Comparison of ENCODE assay signal across 1 cellular context in the genomic region with DNA sequence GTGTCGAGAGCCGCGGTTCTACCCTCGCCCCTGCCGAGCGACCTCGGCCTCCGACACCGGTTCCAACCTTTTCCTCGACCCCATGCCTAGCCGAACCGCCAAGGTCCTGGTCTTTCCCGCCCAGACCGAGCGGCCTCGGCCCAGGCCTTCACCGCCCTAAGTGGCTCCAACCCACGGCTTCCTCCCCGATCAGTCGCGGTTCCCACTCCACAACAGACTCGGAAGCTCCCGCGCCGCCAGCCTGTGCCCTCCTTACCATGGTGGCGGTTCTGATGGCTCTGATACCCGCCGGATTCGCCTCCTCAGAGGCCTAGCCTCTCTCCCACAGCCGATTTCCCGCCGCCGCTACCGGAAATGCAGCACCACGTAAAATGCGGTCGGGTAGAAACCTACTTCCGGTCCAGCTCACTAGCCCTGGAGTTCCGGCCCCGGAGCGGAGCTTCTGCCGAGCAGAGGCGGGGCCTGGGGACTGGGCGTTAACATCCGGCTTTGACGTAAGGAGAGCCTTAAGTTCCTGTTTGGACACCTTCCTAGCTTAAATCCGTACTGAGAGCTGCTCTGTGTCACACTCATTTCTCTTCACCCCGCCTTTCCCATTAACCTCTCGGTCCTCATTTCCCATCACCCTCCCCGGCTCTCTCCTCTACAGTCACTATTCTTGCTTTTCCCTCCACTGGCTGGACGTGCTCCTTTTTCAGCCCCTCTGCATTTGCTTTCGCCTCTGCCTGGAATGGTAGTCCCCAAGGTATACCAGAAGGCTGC.
TF ChIP-seq lines count a peak whose summit lies in the region.

A gene (minus strand): TSS at position 358 of the 762 bp plus-strand sequence. CDS start 99 bp downstream, at position 259.

TF ChIP-seq in HEK293, 187 proteins besides CTCF, POLR2A, EP300 and RAD21 (continued from another document and continues in another):
- TF ChIP-seq, protein P1, sequence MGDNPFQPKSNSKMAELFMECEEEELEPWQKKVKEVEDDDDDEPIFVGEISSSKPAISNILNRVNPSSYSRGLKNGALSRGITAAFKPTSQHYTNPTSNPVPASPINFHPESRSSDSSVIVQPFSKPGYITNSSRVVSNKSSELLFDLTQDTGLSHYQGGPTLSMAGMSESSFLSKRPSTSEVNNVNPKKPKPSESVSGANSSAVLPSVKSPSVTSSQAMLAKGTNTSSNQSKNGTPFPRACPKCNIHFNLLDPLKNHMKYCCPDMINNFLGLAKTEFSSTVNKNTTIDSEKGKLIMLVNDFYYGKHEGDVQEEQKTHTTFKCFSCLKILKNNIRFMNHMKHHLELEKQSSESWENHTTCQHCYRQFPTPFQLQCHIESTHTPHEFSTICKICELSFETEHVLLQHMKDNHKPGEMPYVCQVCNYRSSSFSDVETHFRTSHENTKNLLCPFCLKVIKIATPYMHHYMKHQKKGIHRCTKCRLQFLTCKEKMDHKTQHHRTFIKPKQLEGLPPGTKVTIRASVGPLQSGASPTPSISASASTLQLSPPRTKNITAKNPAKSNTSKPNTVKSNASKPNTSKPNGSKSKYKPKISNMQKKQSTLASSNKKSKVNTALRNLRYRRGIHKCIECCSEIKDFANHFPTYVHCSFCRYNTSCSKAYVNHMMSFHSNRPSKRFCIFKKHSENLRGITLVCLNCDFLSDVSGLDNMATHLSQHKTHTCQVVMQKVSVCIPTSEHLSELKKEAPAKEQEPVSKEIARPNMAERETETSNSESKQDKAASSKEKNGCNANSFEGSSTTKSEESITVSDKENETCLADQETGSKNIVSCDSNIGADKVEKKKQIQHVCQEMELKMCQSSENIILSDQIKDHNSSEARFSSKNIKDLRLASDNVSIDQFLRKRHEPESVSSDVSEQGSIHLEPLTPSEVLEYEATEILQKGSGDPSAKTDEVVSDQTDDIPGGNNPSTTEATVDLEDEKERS (tag by site-specific recombination; IDR thresholded peaks at IDR 0.05), result no peak
- TF ChIP-seq, protein P2, sequence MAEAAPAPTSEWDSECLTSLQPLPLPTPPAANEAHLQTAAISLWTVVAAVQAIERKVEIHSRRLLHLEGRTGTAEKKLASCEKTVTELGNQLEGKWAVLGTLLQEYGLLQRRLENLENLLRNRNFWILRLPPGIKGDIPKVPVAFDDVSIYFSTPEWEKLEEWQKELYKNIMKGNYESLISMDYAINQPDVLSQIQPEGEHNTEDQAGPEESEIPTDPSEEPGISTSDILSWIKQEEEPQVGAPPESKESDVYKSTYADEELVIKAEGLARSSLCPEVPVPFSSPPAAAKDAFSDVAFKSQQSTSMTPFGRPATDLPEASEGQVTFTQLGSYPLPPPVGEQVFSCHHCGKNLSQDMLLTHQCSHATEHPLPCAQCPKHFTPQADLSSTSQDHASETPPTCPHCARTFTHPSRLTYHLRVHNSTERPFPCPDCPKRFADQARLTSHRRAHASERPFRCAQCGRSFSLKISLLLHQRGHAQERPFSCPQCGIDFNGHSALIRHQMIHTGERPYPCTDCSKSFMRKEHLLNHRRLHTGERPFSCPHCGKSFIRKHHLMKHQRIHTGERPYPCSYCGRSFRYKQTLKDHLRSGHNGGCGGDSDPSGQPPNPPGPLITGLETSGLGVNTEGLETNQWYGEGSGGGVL (tag by site-specific recombination; IDR thresholded peaks at IDR 0.05), result no peak
- TF ChIP-seq, protein P3, sequence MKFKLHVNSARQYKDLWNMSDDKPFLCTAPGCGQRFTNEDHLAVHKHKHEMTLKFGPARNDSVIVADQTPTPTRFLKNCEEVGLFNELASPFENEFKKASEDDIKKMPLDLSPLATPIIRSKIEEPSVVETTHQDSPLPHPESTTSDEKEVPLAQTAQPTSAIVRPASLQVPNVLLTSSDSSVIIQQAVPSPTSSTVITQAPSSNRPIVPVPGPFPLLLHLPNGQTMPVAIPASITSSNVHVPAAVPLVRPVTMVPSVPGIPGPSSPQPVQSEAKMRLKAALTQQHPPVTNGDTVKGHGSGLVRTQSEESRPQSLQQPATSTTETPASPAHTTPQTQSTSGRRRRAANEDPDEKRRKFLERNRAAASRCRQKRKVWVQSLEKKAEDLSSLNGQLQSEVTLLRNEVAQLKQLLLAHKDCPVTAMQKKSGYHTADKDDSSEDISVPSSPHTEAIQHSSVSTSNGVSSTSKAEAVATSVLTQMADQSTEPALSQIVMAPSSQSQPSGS (tag by site-specific recombination; IDR thresholded peaks at IDR 0.05; ENCODE audit: low read depth), result no peak
- 0 out of 2 replicates have a peak, but pooled peaks have one; percentile 81 for TF ChIP-seq HOXD13 (CRISPR knock-in tag; IDR thresholded peaks at IDR 0.05; ENCODE audit: borderline replicate concordance)
- TF ChIP-seq IKZF3 (tag by site-specific recombination; IDR thresholded peaks at IDR 0.05), result 0 out of 2 replicates have a peak, but pooled peaks have one; percentile 12
- no peak for TF ChIP-seq ZNF624 (tag by site-specific recombination; IDR thresholded peaks at IDR 0.05)
- TF ChIP-seq ZNF843 (tag by site-specific recombination; IDR thresholded peaks at IDR 0.05), result peak; percentile 71
- TF ChIP-seq ZNF596 (tag by site-specific recombination; IDR thresholded peaks at IDR 0.05), result no peak
- TF ChIP-seq ZNF501 (tag by site-specific recombination; IDR thresholded peaks at IDR 0.05), result peak; percentile 92
- peak; percentile 98 for TF ChIP-seq ZFP37 (tag by site-specific recombination; IDR thresholded peaks at IDR 0.05)
- no peak for TF ChIP-seq ZNF677 (tag by site-specific recombination; IDR thresholded peaks at IDR 0.05)
- TF ChIP-seq ZNF157 (tag by site-specific recombination; IDR thresholded peaks at IDR 0.05), result no peak
- TF ChIP-seq, protein P4, sequence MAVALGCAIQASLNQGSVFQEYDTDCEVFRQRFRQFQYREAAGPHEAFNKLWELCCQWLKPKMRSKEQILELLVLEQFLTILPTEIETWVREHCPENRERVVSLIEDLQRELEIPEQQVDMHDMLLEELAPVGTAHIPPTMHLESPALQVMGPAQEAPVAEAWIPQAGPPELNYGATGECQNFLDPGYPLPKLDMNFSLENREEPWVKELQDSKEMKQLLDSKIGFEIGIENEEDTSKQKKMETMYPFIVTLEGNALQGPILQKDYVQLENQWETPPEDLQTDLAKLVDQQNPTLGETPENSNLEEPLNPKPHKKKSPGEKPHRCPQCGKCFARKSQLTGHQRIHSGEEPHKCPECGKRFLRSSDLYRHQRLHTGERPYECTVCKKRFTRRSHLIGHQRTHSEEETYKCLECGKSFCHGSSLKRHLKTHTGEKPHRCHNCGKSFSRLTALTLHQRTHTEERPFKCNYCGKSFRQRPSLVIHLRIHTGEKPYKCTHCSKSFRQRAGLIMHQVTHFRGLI (tag by site-specific recombination; IDR thresholded peaks at IDR 0.05), result peak; percentile 38; the same call in 1 of the 2 replicates
- peak; percentile 52; the same call in 1 of the 2 replicates for TF ChIP-seq KLF16 (tag by site-specific recombination; IDR thresholded peaks at IDR 0.05)
- no peak for TF ChIP-seq SALL2 (tag by site-specific recombination; IDR thresholded peaks at IDR 0.05; ENCODE audit: borderline replicate concordance)
- TF ChIP-seq ZNF292 (tag by site-specific recombination; IDR thresholded peaks at IDR 0.05; ENCODE audit: borderline replicate concordance, low read depth), result no peak
- TF ChIP-seq, protein P5, sequence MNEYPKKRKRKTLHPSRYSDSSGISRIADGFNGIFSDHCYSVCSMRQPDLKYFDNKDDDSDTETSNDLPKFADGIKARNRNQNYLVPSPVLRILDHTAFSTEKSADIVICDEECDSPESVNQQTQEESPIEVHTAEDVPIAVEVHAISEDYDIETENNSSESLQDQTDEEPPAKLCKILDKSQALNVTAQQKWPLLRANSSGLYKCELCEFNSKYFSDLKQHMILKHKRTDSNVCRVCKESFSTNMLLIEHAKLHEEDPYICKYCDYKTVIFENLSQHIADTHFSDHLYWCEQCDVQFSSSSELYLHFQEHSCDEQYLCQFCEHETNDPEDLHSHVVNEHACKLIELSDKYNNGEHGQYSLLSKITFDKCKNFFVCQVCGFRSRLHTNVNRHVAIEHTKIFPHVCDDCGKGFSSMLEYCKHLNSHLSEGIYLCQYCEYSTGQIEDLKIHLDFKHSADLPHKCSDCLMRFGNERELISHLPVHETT (tag by site-specific recombination; IDR thresholded peaks at IDR 0.05), result peak; percentile 91
- TF ChIP-seq, protein P6, sequence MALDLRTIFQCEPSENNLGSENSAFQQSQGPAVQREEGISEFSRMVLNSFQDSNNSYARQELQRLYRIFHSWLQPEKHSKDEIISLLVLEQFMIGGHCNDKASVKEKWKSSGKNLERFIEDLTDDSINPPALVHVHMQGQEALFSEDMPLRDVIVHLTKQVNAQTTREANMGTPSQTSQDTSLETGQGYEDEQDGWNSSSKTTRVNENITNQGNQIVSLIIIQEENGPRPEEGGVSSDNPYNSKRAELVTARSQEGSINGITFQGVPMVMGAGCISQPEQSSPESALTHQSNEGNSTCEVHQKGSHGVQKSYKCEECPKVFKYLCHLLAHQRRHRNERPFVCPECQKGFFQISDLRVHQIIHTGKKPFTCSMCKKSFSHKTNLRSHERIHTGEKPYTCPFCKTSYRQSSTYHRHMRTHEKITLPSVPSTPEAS (tag by site-specific recombination; IDR thresholded peaks at IDR 0.05), result peak; percentile 56; the same call in 1 of the 2 replicates
- peak; percentile 96 for TF ChIP-seq ZNF561 (tag by site-specific recombination; IDR thresholded peaks at IDR 0.05; ENCODE audit: borderline replicate concordance)
- TF ChIP-seq KLF1 (tag by site-specific recombination; IDR thresholded peaks at IDR 0.05), result peak; percentile 89
- TF ChIP-seq ZSCAN23 (tag by site-specific recombination; IDR thresholded peaks at IDR 0.05), result peak; percentile 70
- TF ChIP-seq, protein P7, sequence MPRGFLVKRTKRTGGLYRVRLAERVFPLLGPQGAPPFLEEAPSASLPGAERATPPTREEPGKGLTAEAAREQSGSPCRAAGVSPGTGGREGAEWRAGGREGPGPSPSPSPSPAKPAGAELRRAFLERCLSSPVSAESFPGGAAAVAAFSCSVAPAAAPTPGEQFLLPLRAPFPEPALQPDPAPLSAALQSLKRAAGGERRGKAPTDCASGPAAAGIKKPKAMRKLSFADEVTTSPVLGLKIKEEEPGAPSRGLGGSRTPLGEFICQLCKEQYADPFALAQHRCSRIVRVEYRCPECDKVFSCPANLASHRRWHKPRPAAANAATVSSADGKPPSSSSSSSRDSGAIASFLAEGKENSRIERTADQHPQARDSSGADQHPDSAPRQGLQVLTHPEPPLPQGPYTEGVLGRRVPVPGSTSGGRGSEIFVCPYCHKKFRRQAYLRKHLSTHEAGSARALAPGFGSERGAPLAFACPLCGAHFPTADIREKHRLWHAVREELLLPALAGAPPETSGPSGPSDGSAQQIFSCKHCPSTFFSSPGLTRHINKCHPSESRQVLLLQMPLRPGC (tag by site-specific recombination; IDR thresholded peaks at IDR 0.05), result peak; percentile 84
- TF ChIP-seq ZNF341 (tag by site-specific recombination; IDR thresholded peaks at IDR 0.05; ENCODE audit: low read depth), result peak; percentile 47; the same call in 1 of the 2 replicates
- TF ChIP-seq ZBTB48 (tag by site-specific recombination; IDR thresholded peaks at IDR 0.05), result peak; percentile 38; the same call in 1 of the 2 replicates
- TF ChIP-seq ZNF354C (tag by site-specific recombination; IDR thresholded peaks at IDR 0.05; ENCODE audit: borderline replicate concordance, low read depth), result no peak
- no peak for TF ChIP-seq ZNF510 (tag by site-specific recombination; IDR thresholded peaks at IDR 0.05; ENCODE audit: insufficient replicate concordance)
- peak; percentile 86 for TF ChIP-seq ZNF394 (tag by site-specific recombination; IDR thresholded peaks at IDR 0.05; ENCODE audit: borderline replicate concordance)
- TF ChIP-seq SCRT1 (tag by site-specific recombination; IDR thresholded peaks at IDR 0.05; ENCODE audit: borderline replicate concordance), result no peak
- TF ChIP-seq, protein P8, sequence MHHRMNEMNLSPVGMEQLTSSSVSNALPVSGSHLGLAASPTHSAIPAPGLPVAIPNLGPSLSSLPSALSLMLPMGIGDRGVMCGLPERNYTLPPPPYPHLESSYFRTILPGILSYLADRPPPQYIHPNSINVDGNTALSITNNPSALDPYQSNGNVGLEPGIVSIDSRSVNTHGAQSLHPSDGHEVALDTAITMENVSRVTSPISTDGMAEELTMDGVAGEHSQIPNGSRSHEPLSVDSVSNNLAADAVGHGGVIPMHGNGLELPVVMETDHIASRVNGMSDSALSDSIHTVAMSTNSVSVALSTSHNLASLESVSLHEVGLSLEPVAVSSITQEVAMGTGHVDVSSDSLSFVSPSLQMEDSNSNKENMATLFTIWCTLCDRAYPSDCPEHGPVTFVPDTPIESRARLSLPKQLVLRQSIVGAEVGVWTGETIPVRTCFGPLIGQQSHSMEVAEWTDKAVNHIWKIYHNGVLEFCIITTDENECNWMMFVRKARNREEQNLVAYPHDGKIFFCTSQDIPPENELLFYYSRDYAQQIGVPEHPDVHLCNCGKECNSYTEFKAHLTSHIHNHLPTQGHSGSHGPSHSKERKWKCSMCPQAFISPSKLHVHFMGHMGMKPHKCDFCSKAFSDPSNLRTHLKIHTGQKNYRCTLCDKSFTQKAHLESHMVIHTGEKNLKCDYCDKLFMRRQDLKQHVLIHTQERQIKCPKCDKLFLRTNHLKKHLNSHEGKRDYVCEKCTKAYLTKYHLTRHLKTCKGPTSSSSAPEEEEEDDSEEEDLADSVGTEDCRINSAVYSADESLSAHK (tag by site-specific recombination; IDR thresholded peaks at IDR 0.05), result peak; percentile 70
- peak; percentile 84; the same call in 1 of the 2 replicates for TF ChIP-seq ZNF138 (tag by site-specific recombination; IDR thresholded peaks at IDR 0.05; ENCODE audit: borderline replicate concordance)
- TF ChIP-seq GFI1B (tag by site-specific recombination; IDR thresholded peaks at IDR 0.05), result no peak
- no peak for TF ChIP-seq ZNF473 (tag by site-specific recombination; IDR thresholded peaks at IDR 0.05)
- TF ChIP-seq ZNF10 (tag by site-specific recombination; IDR thresholded peaks at IDR 0.05), result no peak
- TF ChIP-seq, protein P9, sequence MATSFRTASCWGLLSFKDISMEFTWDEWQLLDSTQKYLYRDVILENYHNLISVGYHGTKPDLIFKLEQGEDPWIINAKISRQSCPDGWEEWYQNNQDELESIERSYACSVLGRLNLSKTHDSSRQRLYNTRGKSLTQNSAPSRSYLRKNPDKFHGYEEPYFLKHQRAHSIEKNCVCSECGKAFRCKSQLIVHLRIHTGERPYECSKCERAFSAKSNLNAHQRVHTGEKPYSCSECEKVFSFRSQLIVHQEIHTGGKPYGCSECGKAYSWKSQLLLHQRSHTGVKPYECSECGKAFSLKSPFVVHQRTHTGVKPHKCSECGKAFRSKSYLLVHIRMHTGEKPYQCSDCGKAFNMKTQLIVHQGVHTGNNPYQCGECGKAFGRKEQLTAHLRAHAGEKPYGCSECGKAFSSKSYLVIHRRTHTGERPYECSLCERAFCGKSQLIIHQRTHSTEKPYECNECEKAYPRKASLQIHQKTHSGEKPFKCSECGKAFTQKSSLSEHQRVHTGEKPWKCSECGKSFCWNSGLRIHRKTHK (tag by site-specific recombination; IDR thresholded peaks at IDR 0.05), result no peak
- TF ChIP-seq, protein P10, sequence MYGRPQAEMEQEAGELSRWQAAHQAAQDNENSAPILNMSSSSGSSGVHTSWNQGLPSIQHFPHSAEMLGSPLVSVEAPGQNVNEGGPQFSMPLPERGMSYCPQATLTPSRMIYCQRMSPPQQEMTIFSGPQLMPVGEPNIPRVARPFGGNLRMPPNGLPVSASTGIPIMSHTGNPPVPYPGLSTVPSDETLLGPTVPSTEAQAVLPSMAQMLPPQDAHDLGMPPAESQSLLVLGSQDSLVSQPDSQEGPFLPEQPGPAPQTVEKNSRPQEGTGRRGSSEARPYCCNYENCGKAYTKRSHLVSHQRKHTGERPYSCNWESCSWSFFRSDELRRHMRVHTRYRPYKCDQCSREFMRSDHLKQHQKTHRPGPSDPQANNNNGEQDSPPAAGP (tag by site-specific recombination; IDR thresholded peaks at IDR 0.05), result peak; percentile 95
- peak; percentile 86 for TF ChIP-seq ZFP69B (tag by site-specific recombination; IDR thresholded peaks at IDR 0.05)
- TF ChIP-seq ZNF768 (tag by site-specific recombination; IDR thresholded peaks at IDR 0.05), result no peak; the same call in 1 of the 2 replicates
- TF ChIP-seq ZNF112 (tag by site-specific recombination; IDR thresholded peaks at IDR 0.05), result no peak
